ENCODE assay signal across 1 cellular context in the genomic region with DNA sequence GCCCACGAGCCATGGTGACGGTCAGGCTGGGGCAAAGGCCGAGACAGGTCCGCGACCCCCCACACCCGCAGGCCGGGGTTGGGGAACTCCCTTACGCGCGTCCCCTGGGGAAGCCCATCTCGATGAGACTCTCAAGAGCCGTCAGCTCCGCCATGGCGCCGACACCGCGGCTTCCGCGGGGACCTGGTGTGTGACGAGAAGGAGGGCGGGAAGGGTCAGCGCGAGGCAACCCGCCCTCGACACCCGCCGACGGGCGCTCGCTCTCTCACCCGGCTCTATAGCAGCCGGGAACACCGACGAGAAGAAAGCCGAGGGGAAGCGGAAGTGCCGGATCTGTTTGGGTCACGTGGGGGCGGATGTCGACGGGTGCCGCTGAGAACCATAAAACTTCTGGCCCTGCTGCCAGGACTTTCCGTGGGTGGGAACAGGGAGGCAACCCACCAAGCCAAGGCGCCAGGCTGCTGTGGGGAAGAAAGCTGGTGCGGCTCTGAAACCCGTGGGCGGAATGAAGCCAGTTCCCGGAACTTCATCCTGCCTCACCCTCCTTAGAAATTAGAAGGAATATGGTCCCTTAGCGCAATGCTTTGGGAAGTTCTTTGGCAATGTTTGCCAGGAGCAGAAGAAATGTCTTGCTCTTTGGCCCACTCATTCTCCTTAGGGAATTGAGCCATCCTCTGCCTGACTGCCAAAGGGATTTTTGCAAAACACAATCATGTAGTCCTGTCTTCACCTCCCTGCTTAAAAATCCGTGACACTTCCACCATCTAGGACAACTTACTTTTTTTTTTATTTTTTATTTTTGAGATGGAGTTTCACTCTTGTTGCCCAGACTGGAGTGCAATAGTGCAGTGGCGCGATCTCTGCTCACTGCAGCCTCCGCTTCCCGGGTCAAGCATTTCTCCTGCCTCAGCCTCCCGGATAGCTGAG.
A peak's percentile ranks its signal among the peaks of the same experiment; 100 is the strongest.
TF ChIP-seq lines count a peak whose summit lies in the region.

A gene with protein sequence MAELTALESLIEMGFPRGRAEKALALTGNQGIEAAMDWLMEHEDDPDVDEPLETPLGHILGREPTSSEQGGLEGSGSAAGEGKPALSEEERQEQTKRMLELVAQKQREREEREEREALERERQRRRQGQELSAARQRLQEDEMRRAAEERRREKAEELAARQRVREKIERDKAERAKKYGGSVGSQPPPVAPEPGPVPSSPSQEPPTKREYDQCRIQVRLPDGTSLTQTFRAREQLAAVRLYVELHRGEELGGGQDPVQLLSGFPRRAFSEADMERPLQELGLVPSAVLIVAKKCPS (minus strand): TSS at position 304 of the 927 bp plus-strand sequence. CDS start 150 bp downstream, at position 154.

TF ChIP-seq in K562, 482 proteins besides CTCF, POLR2A, EP300 and RAD21 (continued from another document and continues in another):
- TF ChIP-seq SIRT6 (IDR thresholded peaks at IDR 0.05; ENCODE audit: low read depth, low read length), result no peak
- peak; percentile 58 for TF ChIP-seq TAF9B (IDR thresholded peaks at IDR 0.05; ENCODE audit: partially characterized antibody)
- TF ChIP-seq TFAP4 (CRISPR knock-in tag; IDR thresholded peaks at IDR 0.05; ENCODE audit: borderline replicate concordance), result peak; percentile 76
- TF ChIP-seq HMGN3 (IDR thresholded peaks at IDR 0.05; ENCODE audit: borderline replicate concordance, extremely low read depth, insufficient read length, low read depth, low read length), result no peak
- TF ChIP-seq MAX (CRISPR knock-in tag; IDR thresholded peaks at IDR 0.05), result peak; percentile 79
- TF ChIP-seq POLR2H (tag; IDR thresholded peaks at IDR 0.05; ENCODE audit: low read depth), result peak; percentile 34; the same call in 1 of the 2 replicates
- no peak for TF ChIP-seq VEZF1 (CRISPR knock-in tag; IDR thresholded peaks at IDR 0.05)
- TF ChIP-seq SAP30 (IDR thresholded peaks at IDR 0.05; ENCODE audit: borderline replicate concordance, insufficient read depth, low read depth, low read length, poor library complexity, severe bottlenecking), result peak; percentile 77
- TF ChIP-seq POLR2AphosphoS5 (IDR thresholded peaks at IDR 0.05; ENCODE audit: control insufficient read depth, insufficient read depth, low read depth, low read length), result peak; percentile 75
- 0 out of 2 replicates have a peak, but pooled peaks have one; percentile 32 for TF ChIP-seq TARDBP (IDR thresholded peaks at IDR 0.05)
- TF ChIP-seq ETV5 (CRISPR knock-in tag; IDR thresholded peaks at IDR 0.05; ENCODE audit: low read depth), result peak; percentile 85; the same call in 1 of the 2 replicates
- TF ChIP-seq RBM15 (IDR thresholded peaks at IDR 0.05; ENCODE audit: insufficient read depth, low read length), result no peak
- TF ChIP-seq, protein P1, sequence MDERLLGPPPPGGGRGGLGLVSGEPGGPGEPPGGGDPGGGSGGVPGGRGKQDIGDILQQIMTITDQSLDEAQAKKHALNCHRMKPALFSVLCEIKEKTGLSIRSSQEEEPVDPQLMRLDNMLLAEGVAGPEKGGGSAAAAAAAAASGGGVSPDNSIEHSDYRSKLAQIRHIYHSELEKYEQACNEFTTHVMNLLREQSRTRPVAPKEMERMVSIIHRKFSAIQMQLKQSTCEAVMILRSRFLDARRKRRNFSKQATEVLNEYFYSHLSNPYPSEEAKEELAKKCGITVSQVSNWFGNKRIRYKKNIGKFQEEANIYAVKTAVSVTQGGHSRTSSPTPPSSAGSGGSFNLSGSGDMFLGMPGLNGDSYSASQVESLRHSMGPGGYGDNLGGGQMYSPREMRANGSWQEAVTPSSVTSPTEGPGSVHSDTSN (CRISPR knock-in tag; IDR thresholded peaks at IDR 0.05; ENCODE audit: low read depth), result no peak
- TF ChIP-seq, protein P1 (tag; conservative IDR thresholded peaks at IDR 0.05; ENCODE audit: low read depth), result no peak
- TF ChIP-seq SNIP1 (IDR thresholded peaks at IDR 0.05; ENCODE audit: low read depth), result no peak
- no peak for TF ChIP-seq NCOA6 (IDR thresholded peaks at IDR 0.05)
- TF ChIP-seq, protein P2, sequence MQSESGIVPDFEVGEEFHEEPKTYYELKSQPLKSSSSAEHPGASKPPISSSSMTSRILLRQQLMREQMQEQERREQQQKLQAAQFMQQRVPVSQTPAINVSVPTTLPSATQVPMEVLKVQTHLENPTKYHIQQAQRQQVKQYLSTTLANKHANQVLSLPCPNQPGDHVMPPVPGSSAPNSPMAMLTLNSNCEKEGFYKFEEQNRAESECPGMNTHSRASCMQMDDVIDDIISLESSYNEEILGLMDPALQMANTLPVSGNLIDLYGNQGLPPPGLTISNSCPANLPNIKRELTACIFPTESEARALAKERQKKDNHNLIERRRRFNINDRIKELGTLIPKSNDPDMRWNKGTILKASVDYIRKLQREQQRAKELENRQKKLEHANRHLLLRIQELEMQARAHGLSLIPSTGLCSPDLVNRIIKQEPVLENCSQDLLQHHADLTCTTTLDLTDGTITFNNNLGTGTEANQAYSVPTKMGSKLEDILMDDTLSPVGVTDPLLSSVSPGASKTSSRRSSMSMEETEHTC (IDR thresholded peaks at IDR 0.05), result peak; percentile 74; the same call in 1 of the 2 replicates
- peak in 1 of 2 experiments; percentile 91; a peak in 1 of 4 replicates for TF ChIP-seq KDM4B (IDR thresholded peaks at IDR 0.05; ENCODE audit: borderline replicate concordance in 2 of 2, low read depth in 1 of 2)
- no peak for TF ChIP-seq SMARCA5 (IDR thresholded peaks at IDR 0.05)
- TF ChIP-seq JUNB (CRISPR knock-in tag; conservative IDR thresholded peaks at IDR 0.05), result no peak
- TF ChIP-seq CBX5 (IDR thresholded peaks at IDR 0.05; ENCODE audit: borderline replicate concordance, low read depth), result no peak
- TF ChIP-seq HDAC1 (IDR thresholded peaks at IDR 0.05), result peak in 1 of 2 experiments; percentile 84; a peak in 3 of 4 replicates
- 0 out of 2 replicates have a peak, but pooled peaks have one; percentile 39 for TF ChIP-seq MXI1 (IDR thresholded peaks at IDR 0.05; ENCODE audit: low read depth, low read length)
- peak; percentile 94 for TF ChIP-seq GABPA (tag; conservative IDR thresholded peaks at IDR 0.05; ENCODE audit: low read depth)
- TF ChIP-seq, protein P3, sequence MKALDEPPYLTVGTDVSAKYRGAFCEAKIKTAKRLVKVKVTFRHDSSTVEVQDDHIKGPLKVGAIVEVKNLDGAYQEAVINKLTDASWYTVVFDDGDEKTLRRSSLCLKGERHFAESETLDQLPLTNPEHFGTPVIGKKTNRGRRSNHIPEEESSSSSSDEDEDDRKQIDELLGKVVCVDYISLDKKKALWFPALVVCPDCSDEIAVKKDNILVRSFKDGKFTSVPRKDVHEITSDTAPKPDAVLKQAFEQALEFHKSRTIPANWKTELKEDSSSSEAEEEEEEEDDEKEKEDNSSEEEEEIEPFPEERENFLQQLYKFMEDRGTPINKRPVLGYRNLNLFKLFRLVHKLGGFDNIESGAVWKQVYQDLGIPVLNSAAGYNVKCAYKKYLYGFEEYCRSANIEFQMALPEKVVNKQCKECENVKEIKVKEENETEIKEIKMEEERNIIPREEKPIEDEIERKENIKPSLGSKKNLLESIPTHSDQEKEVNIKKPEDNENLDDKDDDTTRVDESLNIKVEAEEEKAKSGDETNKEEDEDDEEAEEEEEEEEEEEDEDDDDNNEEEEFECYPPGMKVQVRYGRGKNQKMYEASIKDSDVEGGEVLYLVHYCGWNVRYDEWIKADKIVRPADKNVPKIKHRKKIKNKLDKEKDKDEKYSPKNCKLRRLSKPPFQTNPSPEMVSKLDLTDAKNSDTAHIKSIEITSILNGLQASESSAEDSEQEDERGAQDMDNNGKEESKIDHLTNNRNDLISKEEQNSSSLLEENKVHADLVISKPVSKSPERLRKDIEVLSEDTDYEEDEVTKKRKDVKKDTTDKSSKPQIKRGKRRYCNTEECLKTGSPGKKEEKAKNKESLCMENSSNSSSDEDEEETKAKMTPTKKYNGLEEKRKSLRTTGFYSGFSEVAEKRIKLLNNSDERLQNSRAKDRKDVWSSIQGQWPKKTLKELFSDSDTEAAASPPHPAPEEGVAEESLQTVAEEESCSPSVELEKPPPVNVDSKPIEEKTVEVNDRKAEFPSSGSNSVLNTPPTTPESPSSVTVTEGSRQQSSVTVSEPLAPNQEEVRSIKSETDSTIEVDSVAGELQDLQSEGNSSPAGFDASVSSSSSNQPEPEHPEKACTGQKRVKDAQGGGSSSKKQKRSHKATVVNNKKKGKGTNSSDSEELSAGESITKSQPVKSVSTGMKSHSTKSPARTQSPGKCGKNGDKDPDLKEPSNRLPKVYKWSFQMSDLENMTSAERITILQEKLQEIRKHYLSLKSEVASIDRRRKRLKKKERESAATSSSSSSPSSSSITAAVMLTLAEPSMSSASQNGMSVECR (CRISPR knock-in tag; IDR thresholded peaks at IDR 0.05), result 0 out of 2 replicates have a peak, but pooled peaks have one; percentile 60
- TF ChIP-seq, protein P4, sequence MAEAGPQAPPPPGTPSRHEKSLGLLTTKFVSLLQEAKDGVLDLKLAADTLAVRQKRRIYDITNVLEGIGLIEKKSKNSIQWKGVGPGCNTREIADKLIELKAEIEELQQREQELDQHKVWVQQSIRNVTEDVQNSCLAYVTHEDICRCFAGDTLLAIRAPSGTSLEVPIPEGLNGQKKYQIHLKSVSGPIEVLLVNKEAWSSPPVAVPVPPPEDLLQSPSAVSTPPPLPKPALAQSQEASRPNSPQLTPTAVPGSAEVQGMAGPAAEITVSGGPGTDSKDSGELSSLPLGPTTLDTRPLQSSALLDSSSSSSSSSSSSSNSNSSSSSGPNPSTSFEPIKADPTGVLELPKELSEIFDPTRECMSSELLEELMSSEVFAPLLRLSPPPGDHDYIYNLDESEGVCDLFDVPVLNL (CRISPR knock-in tag; IDR thresholded peaks at IDR 0.05; ENCODE audit: low read depth), result no peak
- peak; percentile 89; the same call in 1 of the 2 replicates for TF ChIP-seq ATF6 (CRISPR knock-in tag; IDR thresholded peaks at IDR 0.05)
- TF ChIP-seq, protein P5, sequence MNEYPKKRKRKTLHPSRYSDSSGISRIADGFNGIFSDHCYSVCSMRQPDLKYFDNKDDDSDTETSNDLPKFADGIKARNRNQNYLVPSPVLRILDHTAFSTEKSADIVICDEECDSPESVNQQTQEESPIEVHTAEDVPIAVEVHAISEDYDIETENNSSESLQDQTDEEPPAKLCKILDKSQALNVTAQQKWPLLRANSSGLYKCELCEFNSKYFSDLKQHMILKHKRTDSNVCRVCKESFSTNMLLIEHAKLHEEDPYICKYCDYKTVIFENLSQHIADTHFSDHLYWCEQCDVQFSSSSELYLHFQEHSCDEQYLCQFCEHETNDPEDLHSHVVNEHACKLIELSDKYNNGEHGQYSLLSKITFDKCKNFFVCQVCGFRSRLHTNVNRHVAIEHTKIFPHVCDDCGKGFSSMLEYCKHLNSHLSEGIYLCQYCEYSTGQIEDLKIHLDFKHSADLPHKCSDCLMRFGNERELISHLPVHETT (CRISPR knock-in tag; conservative IDR thresholded peaks at IDR 0.05 in 1 of 2, IDR thresholded peaks at IDR 0.05 in 1 of 2), result peak in 1 of 2 experiments; percentile 72; a peak in 3 of 4 replicates
- no peak for TF ChIP-seq E2F3 (CRISPR knock-in tag; IDR thresholded peaks at IDR 0.05)
- TF ChIP-seq MYBL2 (IDR thresholded peaks at IDR 0.05; ENCODE audit: low read depth), result no peak
- no peak for TF ChIP-seq MYBL2 (CRISPR knock-in tag; IDR thresholded peaks at IDR 0.05; ENCODE audit: borderline replicate concordance)
- TF ChIP-seq L3MBTL2 (IDR thresholded peaks at IDR 0.05), result peak; percentile 91
- TF ChIP-seq NR2C2 (CRISPR knock-in tag; IDR thresholded peaks at IDR 0.05), result no peak
- peak; percentile 79 for TF ChIP-seq NR2C2 (tag; IDR thresholded peaks at IDR 0.05)
